ENCODE assay signal across 1 cellular context in the genomic region with DNA sequence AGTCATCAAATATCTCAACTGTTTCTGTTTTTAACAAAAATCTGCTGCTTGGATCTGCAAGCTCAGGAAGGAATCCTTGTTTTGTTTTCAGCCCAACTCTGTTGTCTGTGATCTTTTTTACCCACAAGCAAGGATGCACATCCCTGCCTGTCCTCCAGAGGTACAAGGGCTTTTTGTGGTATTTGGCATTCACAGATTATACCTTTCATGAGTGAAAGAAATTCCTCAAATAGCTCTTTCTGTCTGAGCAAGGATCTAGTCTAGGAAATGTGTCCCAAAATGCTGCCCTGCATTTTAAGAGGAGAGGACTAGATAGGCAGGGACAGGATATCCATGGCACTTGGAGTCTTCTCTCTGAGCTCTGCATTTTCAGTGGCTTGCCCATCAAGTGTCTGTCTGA.
TF ChIP-seq lines count a peak whose summit lies in the region.

No MANE protein-coding gene starts in this region.

TF ChIP-seq in SK-N-SH treated with all-trans-retinoic acid at 6 μM for 48 hours, 23 proteins besides CTCF, POLR2A, EP300 and RAD21 (continued from another document):
- TF ChIP-seq TCF4 (CRISPR knock-in tag; IDR thresholded peaks at IDR 0.05; ENCODE audit: borderline replicate concordance) = no peak
- TF ChIP-seq, protein P1, sequence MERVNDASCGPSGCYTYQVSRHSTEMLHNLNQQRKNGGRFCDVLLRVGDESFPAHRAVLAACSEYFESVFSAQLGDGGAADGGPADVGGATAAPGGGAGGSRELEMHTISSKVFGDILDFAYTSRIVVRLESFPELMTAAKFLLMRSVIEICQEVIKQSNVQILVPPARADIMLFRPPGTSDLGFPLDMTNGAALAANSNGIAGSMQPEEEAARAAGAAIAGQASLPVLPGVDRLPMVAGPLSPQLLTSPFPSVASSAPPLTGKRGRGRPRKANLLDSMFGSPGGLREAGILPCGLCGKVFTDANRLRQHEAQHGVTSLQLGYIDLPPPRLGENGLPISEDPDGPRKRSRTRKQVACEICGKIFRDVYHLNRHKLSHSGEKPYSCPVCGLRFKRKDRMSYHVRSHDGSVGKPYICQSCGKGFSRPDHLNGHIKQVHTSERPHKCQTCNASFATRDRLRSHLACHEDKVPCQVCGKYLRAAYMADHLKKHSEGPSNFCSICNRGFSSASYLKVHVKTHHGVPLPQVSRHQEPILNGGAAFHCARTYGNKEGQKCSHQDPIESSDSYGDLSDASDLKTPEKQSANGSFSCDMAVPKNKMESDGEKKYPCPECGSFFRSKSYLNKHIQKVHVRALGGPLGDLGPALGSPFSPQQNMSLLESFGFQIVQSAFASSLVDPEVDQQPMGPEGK (CRISPR knock-in tag; IDR thresholded peaks at IDR 0.05; ENCODE audit: borderline replicate concordance) = no peak
- no peak for TF ChIP-seq CSDC2 (CRISPR knock-in tag; IDR thresholded peaks at IDR 0.05)
- TF ChIP-seq ESRRG (CRISPR knock-in tag; IDR thresholded peaks at IDR 0.05) = no peak
- TF ChIP-seq ZFP30 (CRISPR knock-in tag; IDR thresholded peaks at IDR 0.05) = no peak
- no peak for TF ChIP-seq GLIS3 (CRISPR knock-in tag; IDR thresholded peaks at IDR 0.05)
- TF ChIP-seq, protein P2, sequence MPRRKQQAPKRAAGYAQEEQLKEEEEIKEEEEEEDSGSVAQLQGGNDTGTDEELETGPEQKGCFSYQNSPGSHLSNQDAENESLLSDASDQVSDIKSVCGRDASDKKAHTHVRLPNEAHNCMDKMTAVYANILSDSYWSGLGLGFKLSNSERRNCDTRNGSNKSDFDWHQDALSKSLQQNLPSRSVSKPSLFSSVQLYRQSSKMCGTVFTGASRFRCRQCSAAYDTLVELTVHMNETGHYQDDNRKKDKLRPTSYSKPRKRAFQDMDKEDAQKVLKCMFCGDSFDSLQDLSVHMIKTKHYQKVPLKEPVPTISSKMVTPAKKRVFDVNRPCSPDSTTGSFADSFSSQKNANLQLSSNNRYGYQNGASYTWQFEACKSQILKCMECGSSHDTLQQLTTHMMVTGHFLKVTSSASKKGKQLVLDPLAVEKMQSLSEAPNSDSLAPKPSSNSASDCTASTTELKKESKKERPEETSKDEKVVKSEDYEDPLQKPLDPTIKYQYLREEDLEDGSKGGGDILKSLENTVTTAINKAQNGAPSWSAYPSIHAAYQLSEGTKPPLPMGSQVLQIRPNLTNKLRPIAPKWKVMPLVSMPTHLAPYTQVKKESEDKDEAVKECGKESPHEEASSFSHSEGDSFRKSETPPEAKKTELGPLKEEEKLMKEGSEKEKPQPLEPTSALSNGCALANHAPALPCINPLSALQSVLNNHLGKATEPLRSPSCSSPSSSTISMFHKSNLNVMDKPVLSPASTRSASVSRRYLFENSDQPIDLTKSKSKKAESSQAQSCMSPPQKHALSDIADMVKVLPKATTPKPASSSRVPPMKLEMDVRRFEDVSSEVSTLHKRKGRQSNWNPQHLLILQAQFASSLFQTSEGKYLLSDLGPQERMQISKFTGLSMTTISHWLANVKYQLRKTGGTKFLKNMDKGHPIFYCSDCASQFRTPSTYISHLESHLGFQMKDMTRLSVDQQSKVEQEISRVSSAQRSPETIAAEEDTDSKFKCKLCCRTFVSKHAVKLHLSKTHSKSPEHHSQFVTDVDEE (CRISPR knock-in tag; IDR thresholded peaks at IDR 0.05) = no peak
- no peak for TF ChIP-seq ZNF565 (CRISPR knock-in tag; conservative IDR thresholded peaks at IDR 0.05; ENCODE audit: low read depth)
- no peak for TF ChIP-seq RARB (CRISPR knock-in tag; IDR thresholded peaks at IDR 0.05)
